ENCODE assay signal across 27 cellular contexts in genomic region chr4:141465151-141465550, GRCh38.
"Had no signal": no experiment of that assay in that cellular context is flagged by ENCODE, and none has a peak within 500 bp of the region (broad histone marks: within the 10 kb centered on the region; RNA-seq: fewer than 3 reads in every experiment).

No MANE protein-coding gene starts in this region.

- H3K36me3 ChIP-seq: esophagus muscularis mucosa, gastroesophageal sphincter, heart left ventricle, left lung, neural progenitor cell, sigmoid colon, spleen, tibial artery had no signal

- DNase-seq: effector CD8-positive, alpha-beta T cell; endodermal cell; foreskin keratinocyte; heart left ventricle; kidney; left lung; mesenchymal stem cell; mucosa of descending colon; naive B cell; right cardiac atrium; sigmoid colon; spleen; stimulated activated CD4-positive, alpha-beta T cell treated with anti-CD3 and anti-CD28 coated beads, Interleukin-4, amount 100 ng/mL, for 4 hours; stimulated activated naive CD8-positive, alpha-beta T cell treated with anti-CD3 and anti-CD28 coated beads, Interleukin-15, Interleukin-2, amounts not matched to agents 100 U/mL and 50 U/mL, for 24 hours; substantia nigra; testis; tibial artery had no signal

- H3K27ac ChIP-seq: epithelial cell of prostate, esophagus muscularis mucosa, foreskin keratinocyte, gastroesophageal sphincter, heart left ventricle, hepatocyte, left lung, neural progenitor cell, parathyroid adenoma, sigmoid colon, skin epidermis, spleen, testis, tibial artery had no signal

- ATAC-seq: foreskin keratinocyte; gastroesophageal sphincter; heart left ventricle; left lung; mucosa of descending colon; natural killer cell treated with Interleukin-12 subunit alpha and Interleukin-12 subunit beta and Interleukin-15 and Interleukin-18, amount 100 ng/mL, for 72 hours; right cardiac atrium; stimulated activated memory B cell treated with anti-CD40 and anti-IgM and Interleukin-4, amounts not matched to agents 10 μg/mL and 1 μg/mL and 100 μg/mL, for 72 hours; stimulated activated naive CD8-positive, alpha-beta T cell treated with anti-CD3 and anti-CD28 coated beads, Interleukin-15, Interleukin-2, amounts not matched to agents 100 U/mL and 50 U/mL, for 24 hours had no signal

- H3K4me3 ChIP-seq: esophagus muscularis mucosa, gastroesophageal sphincter, heart left ventricle, hepatocyte, left lung, mucosa of descending colon, neural progenitor cell, sigmoid colon, skin epidermis, spleen, testis, tibial artery had no signal

- FAIRE-seq: colon, kidney had no signal

- H3K4me2 ChIP-seq: hepatocyte, neural progenitor cell had no signal

- H2AFZ ChIP-seq: hepatocyte, neural progenitor cell, parathyroid adenoma had no signal

- H3K79me2 ChIP-seq: hepatocyte, parathyroid adenoma had no signal

- H3K27me3 ChIP-seq: esophagus muscularis mucosa, foreskin keratinocyte, gastroesophageal sphincter, heart left ventricle, hepatocyte, left lung, neural progenitor cell, sigmoid colon, spleen, testis, tibial artery had no signal

- H3K9ac ChIP-seq: neural progenitor cell, parathyroid adenoma had no signal

- H3K4me1 ChIP-seq: esophagus muscularis mucosa, gastroesophageal sphincter, heart left ventricle, left lung, neural progenitor cell, parathyroid adenoma, sigmoid colon, spleen, testis had no signal

- H3K9me3 ChIP-seq: esophagus muscularis mucosa, gastroesophageal sphincter, heart left ventricle, left lung, mucosa of descending colon, sigmoid colon, spleen, testis, tibial artery had no signal
